Comparison of ENCODE assay signal across 8 cellular contexts in genomic region chr10:119542357-119542989, GRCh38. TPM values are rescaled to one million over a fixed set of nuclear protein-coding genes. Genes with fewer than 3 reads are reported as not detected.
DNase-seq lines count a peak whose midpoint lies in the region; ATAC-seq, FAIRE-seq and TF ChIP-seq lines count a peak whose summit lies in the region.

Gene RGS10 (minus strand): TSS chr10:119542719. CDS start chr10:119542638, 81 bp downstream.

- FAIRE-seq in endothelial cell of umbilical vein (lab: Jason Lieb, UNC), result peak; percentile 46

- no peaks in the 10 kb centered on the region for H3K9me1 ChIP-seq in endothelial cell of umbilical vein (replicated peaks; ENCODE audit: control insufficient read depth, extremely low read depth, insufficient read depth, low read length)

- TF ChIP-seq POLR2A in endothelial cell of umbilical vein (IDR thresholded peaks at IDR 0.05; ENCODE audit: low read depth, low read length), result peak; percentile 85

- H3K9me3 ChIP-seq in endothelial cell of umbilical vein (replicated peaks; ENCODE audit: control insufficient read depth, insufficient read depth, low read length), result no peaks in the 10 kb centered on the region
- no peaks in the 10 kb centered on the region for H3K9me3 ChIP-seq in mucosa of rectum (ENCODE audit: control insufficient read depth in 2 of 2, low read length in 2 of 2)

- H3K9ac ChIP-seq in endothelial cell of umbilical vein (replicated peaks; ENCODE audit: extremely low read depth, insufficient read depth, low read length) (peak within 1 kb of the TSS; percentile 26), mucosa of rectum (ENCODE audit: low read depth in 1 of 2, low read length in 2 of 2) (peak within 1 kb of the TSS; percentile 67 to 72)

- no peaks in the 10 kb centered on the region for H3K79me2 ChIP-seq in endothelial cell of umbilical vein (ENCODE audit: control insufficient read depth, insufficient read depth, low read length)

- H3K27me3 Mint-ChIP-seq in activated CD8-positive, alpha-beta T cell treated with anti-CD3 and anti-CD28 coated beads for 36 hours, result peaks cover under 1% of the 10 kb centered on the region

- H3K4me3 Mint-ChIP-seq in activated CD8-positive, alpha-beta T cell treated with anti-CD3 and anti-CD28 coated beads for 36 hours, result peak within 1 kb of the TSS; percentile 71

- peak within 1 kb of the TSS; percentile 65 to 81 (median 67) for H3K4me3 ChIP-seq in endothelial cell of umbilical vein (replicated peaks in 1 of 3; ENCODE audit: insufficient read depth in 1 of 3, low read depth in 1 of 3, low read length in 3 of 3)
- H3K4me3 ChIP-seq in mucosa of rectum (ENCODE audit: low read length in 2 of 2), result peak within 1 kb of the TSS; percentile 65 to 74

- intact Hi-C loops in activated CD8-positive, alpha-beta T cell treated with anti-CD3 and anti-CD28 coated beads for 36 hours (cut with micrococcal nuclease), result no loop called here
- intact Hi-C loops in endothelial cell of umbilical vein (cut with micrococcal nuclease), result loop anchor here (5.0 kb wide), 1 partner anchor 95 kb away; no protein-coding TSS in a partner anchor

- peak within 1 kb of the TSS; percentile 90 for H3K4me2 ChIP-seq in endothelial cell of umbilical vein (ENCODE audit: insufficient read depth, low read length)

- peak; percentile 65 for ATAC-seq in HG02870 (IDR thresholded peaks at IDR 0.05; ENCODE audit: unreplicated experiment)
- peak; percentile 76 for ATAC-seq in activated CD8-positive, alpha-beta T cell treated with anti-CD3 and anti-CD28 coated beads for 36 hours

- no peak within 1 kb of the TSS for H3K27ac ChIP-seq in endothelial cell of umbilical vein (ENCODE audit: insufficient read depth, low read depth, low read length)
- H3K27ac ChIP-seq in mucosa of rectum (ENCODE audit: low read depth in 2 of 2, low read length in 2 of 2), result peak within 1 kb of the TSS; percentile 69 to 77

- H3K27ac Mint-ChIP-seq in activated CD8-positive, alpha-beta T cell treated with anti-CD3 and anti-CD28 coated beads for 36 hours, result peak within 1 kb of the TSS; percentile 93

- no peaks in the 10 kb centered on the region for H4K20me1 ChIP-seq in endothelial cell of umbilical vein (replicated peaks; ENCODE audit: control insufficient read depth, extremely low read depth, insufficient read depth, low read length)

- no peaks in the 10 kb centered on the region for H3K36me3 ChIP-seq in endothelial cell of umbilical vein (ENCODE audit: control insufficient read depth in 2 of 2, extremely low read depth in 1 of 2, insufficient read depth in 2 of 2, low read length in 2 of 2)
- H3K36me3 ChIP-seq in mucosa of rectum (ENCODE audit: control insufficient read depth in 2 of 2, insufficient read depth in 2 of 2, low read length in 2 of 2), result no peaks in the 10 kb centered on the region

- TF ChIP-seq CTCF in activated CD8-positive, alpha-beta T cell treated with anti-CD3 and anti-CD28 coated beads for 36 hours (IDR thresholded peaks at IDR 0.05), result no peak
- TF ChIP-seq CTCF in endothelial cell of umbilical vein (IDR thresholded peaks at IDR 0.05; ENCODE audit: extremely low read depth in 1 of 2, insufficient read depth in 1 of 2, low read depth in 1 of 2, low read length in 2 of 2), result no peak

- no TSS peak for BruUV-seq in endothelial cell of umbilical vein (replicated peaks; lab: Mats Ljungman, UMichigan)

- H3K27me3 ChIP-seq in endothelial cell of umbilical vein (ENCODE audit: control insufficient read depth in 2 of 2, insufficient read depth in 2 of 2, low read length in 2 of 2) (peaks cover 0 to 1% of the 10 kb centered on the region in 2 experiments), mucosa of rectum (ENCODE audit: control insufficient read depth in 2 of 2, insufficient read depth in 2 of 2, low read length in 2 of 2) (peaks cover 0 to 1% of the 10 kb centered on the region in 2 donors)

- DNase-seq in DMS79 treated with DMSO at 0.1 percent for 48 hours (lab: John Stamatoyannopoulos, UW) (peak; percentile 2), DMS79 (lab: John Stamatoyannopoulos, UW) (no peak), NCI-H526 treated with DMSO at 0.1 percent for 48 hours (lab: John Stamatoyannopoulos, UW) (peak; percentile 18), endothelial cell of umbilical vein (ENCODE audit: low read depth, low spot score) (peak; percentile 35)
- peak; percentile 90 for DNase-seq in activated CD8-positive, alpha-beta T cell treated with anti-CD3 and anti-CD28 coated beads for 36 hours
- peak; percentile 69 to 79 for DNase-seq in stimulated activated CD8-positive, alpha-beta memory T cell treated with anti-CD3 and anti-CD28 coated beads, Interleukin-4, amount 100 ng/mL, for 4 hours (ENCODE audit: low read depth in 2 of 2, low spot score in 1 of 2)

- H3K36me3 Mint-ChIP-seq in activated CD8-positive, alpha-beta T cell treated with anti-CD3 and anti-CD28 coated beads for 36 hours (ENCODE audit: low read depth), result peaks cover 29% of the 10 kb centered on the region

- dilution Hi-C loops in endothelial cell of umbilical vein (cut with MboI; ENCODE audit: extremely low pct_ligation_motif_present, low sequenced_read_pairs), result no loop called here

- H3K9me3 Mint-ChIP-seq in activated CD8-positive, alpha-beta T cell treated with anti-CD3 and anti-CD28 coated beads for 36 hours, result no peaks in the 10 kb centered on the region

- POLR2A ChIA-PET in activated CD8-positive, alpha-beta T cell treated with anti-CD3 and anti-CD28 coated beads for 36 hours (lab: Charles Lee), result interaction anchor here (0.7 to 6.2 kb wide), 19 partner anchors 8 to 463 kb away, joined by 3 to 58 read pairs (median 4); partner anchors contain the start of gene GRK5
- POLR2A ChIA-PET in endothelial cell of umbilical vein (lab: Charles Lee), result interaction anchor here (0.9 kb wide), 1 partner anchor 183 kb away, joined by 3 read pairs; the partner anchor contains the start of gene INPP5F

- H3K4me1 ChIP-seq in endothelial cell of umbilical vein (ENCODE audit: control insufficient read depth, extremely low read depth, insufficient read depth, low read length), result peaks cover 6% of the 10 kb centered on the region
- H3K4me1 ChIP-seq in mucosa of rectum (ENCODE audit: control insufficient read depth in 2 of 2, insufficient read depth in 2 of 2, low read length in 2 of 2), result peaks cover 20 to 28% of the 10 kb centered on the region in 2 donors

- H3K4me1 Mint-ChIP-seq in activated CD8-positive, alpha-beta T cell treated with anti-CD3 and anti-CD28 coated beads for 36 hours (ENCODE audit: low read depth), result peaks cover 43% of the 10 kb centered on the region

- peak within 1 kb of the TSS; percentile 78 for H2AFZ ChIP-seq in endothelial cell of umbilical vein (ENCODE audit: low read depth, low read length)

- CTCF ChIA-PET in activated CD8-positive, alpha-beta T cell treated with anti-CD3 and anti-CD28 coated beads for 36 hours (lab: Charles Lee), result interaction anchor here (0.7 to 7.7 kb wide), 16 partner anchors 12 to 343 kb away, joined by 3 to 38 read pairs (median 4); partner anchors contain the start of gene TIAL1
- CTCF ChIA-PET in endothelial cell of umbilical vein (lab: Charles Lee), result interaction anchor here (0.6 to 3.9 kb wide), 33 partner anchors 8 to 463 kb away, joined by 3 to 69 read pairs (median 4); partner anchors contain the start of genes BAG3, DENND10, GRK5 and INPP5F

TF ChIP-seq in endothelial cell of umbilical vein, 7 proteins besides CTCF, POLR2A, EP300 and RAD21:
- TF ChIP-seq EZH2 (IDR thresholded peaks at IDR 0.05; ENCODE audit: borderline replicate concordance, low read depth, low read length, severe bottlenecking), result no peak
- TF ChIP-seq POLR2AphosphoS5 (IDR thresholded peaks at IDR 0.05; ENCODE audit: insufficient read depth, low read depth, low read length), result peak; percentile 77

RNA-seq across cellular contexts. Expression of gene RGS10, which starts in this region (rescaled TPM):
- total RNA-seq in activated CD8-positive, alpha-beta T cell treated with anti-CD3 and anti-CD28 coated beads for 36 hours, result 100 to 1,000 TPM; 207 to 220 TPM
- 21.8 and 22.4 TPM in 2 replicates for total RNA-seq in endothelial cell of umbilical vein
- 5.4 and 7.8 TPM in 2 replicates for polyA plus RNA-seq in endothelial cell of umbilical vein
- polyA plus RNA-seq in endothelial cell of umbilical vein (2011; cell fraction: cytosol; rRNA removed), result 19.1 and 23.1 TPM in 2 replicates
- 4.7 and 6.9 TPM in 2 replicates for polyA plus RNA-seq in endothelial cell of umbilical vein (2011; cell fraction: nucleus; rRNA removed)
- polyA plus RNA-seq in endothelial cell of umbilical vein (2012), result 63.3 and 70.5 TPM in 2 replicates
- 4.8 and 7.4 TPM in 2 replicates for polyA minus RNA-seq in endothelial cell of umbilical vein
- polyA minus RNA-seq in endothelial cell of umbilical vein (2011; cell fraction: cytosol; rRNA and poly(A)+ RNA removed), result 3.0 TPM
- polyA minus RNA-seq in endothelial cell of umbilical vein (2011; cell fraction: nucleus; rRNA and poly(A)+ RNA removed), result 1.0 TPM in 1 of 2 replicates, not detected in the other
